In the genomic region with DNA sequence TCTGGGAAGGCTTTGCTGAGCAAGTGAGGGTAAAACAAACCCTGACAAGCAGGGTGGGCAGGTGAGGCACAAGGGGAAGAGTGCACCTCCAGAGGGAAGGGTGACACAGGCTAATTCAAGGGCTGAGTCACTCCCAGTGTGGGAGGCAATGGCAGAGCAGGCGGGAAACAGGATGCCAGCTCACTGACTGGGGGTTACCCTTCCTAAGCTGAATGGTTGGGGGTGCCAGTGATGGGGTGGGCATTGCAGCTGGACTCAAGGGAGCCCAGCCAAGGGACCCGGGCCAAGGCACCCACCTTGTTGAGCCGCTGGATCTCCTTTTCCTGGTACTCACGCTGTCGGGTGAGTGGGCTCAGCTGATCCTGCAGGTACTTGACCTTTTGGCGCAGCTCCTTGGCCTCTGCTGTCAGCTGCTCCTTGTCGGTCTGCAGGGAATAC, we compare ENCODE assay signal across 10 cellular contexts. TPM values are rescaled to one million over a fixed set of nuclear protein-coding genes. Genes with fewer than 3 reads are reported as not detected.
DNase-seq lines count a peak whose midpoint lies in the region; ATAC-seq and TF ChIP-seq lines count a peak whose summit lies in the region.
"Had no signal": no experiment of that assay in that cellular context is flagged by ENCODE, and none has a peak within 500 bp of the region (broad histone marks: within the 10 kb centered on the region; RNA-seq: fewer than 3 reads in every experiment).

No MANE protein-coding gene starts in this region.

- H3K27ac ChIP-seq in sigmoid colon (peak overlapping the region; percentile 60 to 79 (median 72)), neural progenitor cell (no peak overlapping the region)

- intact Hi-C loops in sigmoid colon (cut with DNase I): no loop called here

- TF ChIP-seq POLR2A in sigmoid colon (IDR thresholded peaks at IDR 0.05): no peak

- H3K9ac ChIP-seq in neural progenitor cell: no peak overlapping the region

- no peak overlapping the region for H2AFZ ChIP-seq in neural progenitor cell (replicated peaks)

- TF ChIP-seq CTCF in fibroblast of mammary gland (conservative IDR thresholded peaks at IDR 0.05; ENCODE audit: control insufficient read depth, insufficient read depth, low read depth, low read length) (no peak), sigmoid colon (IDR thresholded peaks at IDR 0.05) (no peak), neural progenitor cell (IDR thresholded peaks at IDR 0.05) (no peak)

- DNase-seq in AG20443 (ENCODE audit: low spot score): peak; percentile 45
- DNase-seq in RKO (ENCODE audit: low spot score): peak; percentile 27
- DNase-seq in fibroblast of mammary gland (ENCODE audit: low read depth): peak; percentile 31
- no peak for DNase-seq in sigmoid colon
- DNase-seq in SIG-M5 (lab: John Stamatoyannopoulos, UW): no peak
- no peak for DNase-seq in neural progenitor cell (ENCODE audit: low spot score)
- no peak for DNase-seq in DMS153 (lab: John Stamatoyannopoulos, UW)
- DNase-seq: NCI-H2029 had no signal

- H4K20me1 ChIP-seq in neural progenitor cell (ENCODE audit: low read depth): no peaks in the 10 kb centered on the region

- no peaks in the 10 kb centered on the region for H3K9me3 Mint-ChIP-seq in neural progenitor cell
- H3K9me3 Mint-ChIP-seq: T-helper 1 cell treated with Interleukin-12 subunit alpha and Interleukin-12 subunit beta and Interleukin-4 antibody, amounts not matched to agents 30 μg/mL and 1 μg/mL, for 36 hours had no signal

- H3K4me2 ChIP-seq in neural progenitor cell: no peak overlapping the region

- H3F3A ChIP-seq in neural progenitor cell (ENCODE audit: low read depth): no peaks in the 10 kb centered on the region

- H3K9me3 ChIP-seq in sigmoid colon (no peaks in the 10 kb centered on the region), neural progenitor cell (ENCODE audit: low read depth) (no peaks in the 10 kb centered on the region)

- H3K36me3 ChIP-seq in sigmoid colon (peaks cover 32 to 88% (median 52%) of the 10 kb centered on the region in 4 donors), neural progenitor cell (no peaks in the 10 kb centered on the region)

- H3K79me2 ChIP-seq in neural progenitor cell (ENCODE audit: low read depth): no peaks in the 10 kb centered on the region

- no peak overlapping the region for H3K4me3 Mint-ChIP-seq in neural progenitor cell
- H3K4me3 Mint-ChIP-seq: T-helper 1 cell treated with Interleukin-12 subunit alpha and Interleukin-12 subunit beta and Interleukin-4 antibody, amounts not matched to agents 30 μg/mL and 1 μg/mL, for 36 hours had no signal

- H3K27me3 ChIP-seq in sigmoid colon (no peaks in the 10 kb centered on the region), neural progenitor cell (no peaks in the 10 kb centered on the region)

- no peaks in the 10 kb centered on the region for H3K27me3 Mint-ChIP-seq in neural progenitor cell (ENCODE audit: insufficient read depth, low read depth)

- H3K4me3 ChIP-seq in fibroblast of mammary gland (ENCODE audit: control insufficient read depth, low read depth, low read length): no peak overlapping the region
- H3K4me3 ChIP-seq in sigmoid colon: no peak overlapping the region
- H3K4me3 ChIP-seq in neural progenitor cell: no peak overlapping the region

- no peak for ATAC-seq in HG02885 (IDR thresholded peaks at IDR 0.05; ENCODE audit: poor library complexity, unreplicated experiment)

- no peak overlapping the region for H3K27ac Mint-ChIP-seq in neural progenitor cell
- H3K27ac Mint-ChIP-seq: T-helper 1 cell treated with Interleukin-12 subunit alpha and Interleukin-12 subunit beta and Interleukin-4 antibody, amounts not matched to agents 30 μg/mL and 1 μg/mL, for 36 hours had no signal

- no peak for TF ChIP-seq EP300 in sigmoid colon (IDR thresholded peaks at IDR 0.05)

- H3K4me1 Mint-ChIP-seq in neural progenitor cell: no peaks in the 10 kb centered on the region

- WGBS in sigmoid colon, 2 donors: 86 to 89% methylated on average over 7 of the region's 7 CpGs

- H3K4me1 ChIP-seq in sigmoid colon: peaks cover 0 to 28% (median 22%) of the 10 kb centered on the region in 4 donors
- H3K4me1 ChIP-seq in neural progenitor cell: no peaks in the 10 kb centered on the region

- peaks cover 29% of the 10 kb centered on the region for H3K36me3 Mint-ChIP-seq in neural progenitor cell

RNA-seq across cellular contexts. Expression of gene GPX3, which starts 18.4 kb away (rescaled TPM):
- total RNA-seq in sigmoid colon (1,000 to 10,000 TPM in 2 of 4 donors, 100 to 1,000 TPM in 2; 616 to 2,079 (median 918) TPM), neural progenitor cell (ENCODE audit: low replicate concordance) (17.9 and 22.4 TPM in 2 replicates)
- polyA plus RNA-seq in sigmoid colon: 1,000 to 10,000 TPM in 1 of 3 donors, 100 to 1,000 TPM in 1, 10 to 100 TPM in 1; 85.1 to 1,326 (median 302) TPM

RNA-seq across cellular contexts. Expression of gene TNIP1, which starts 42.0 kb away (rescaled TPM):
- total RNA-seq in sigmoid colon (10 to 100 TPM; 55.1 to 73.1 (median 62.8) TPM), neural progenitor cell (ENCODE audit: low replicate concordance) (33.5 and 49.7 TPM in 2 replicates)
- 100 to 1,000 TPM; 153 to 210 (median 195) TPM for polyA plus RNA-seq in sigmoid colon

Comparison
In these comparisons a context has a peak if more than half of its experiments do, and no peak if none do; other contexts are left out.
1. DNase-seq: peak in AG20443 (single experiment), RKO (single experiment) and fibroblast of mammary gland (single experiment); none in sigmoid colon (single experiment), SIG-M5 (single experiment), neural progenitor cell (single experiment) and DMS153 (single experiment).
2. RNA of gene GPX3, which starts 18.4 kb away (total RNA-seq): 616 to 2,079 TPM in sigmoid colon; 17.9 to 22.4 TPM in neural progenitor cell; every median in the first group is over 10 times any median in the second.